5 cellular contexts compared by ENCODE assay signal in the genomic region with DNA sequence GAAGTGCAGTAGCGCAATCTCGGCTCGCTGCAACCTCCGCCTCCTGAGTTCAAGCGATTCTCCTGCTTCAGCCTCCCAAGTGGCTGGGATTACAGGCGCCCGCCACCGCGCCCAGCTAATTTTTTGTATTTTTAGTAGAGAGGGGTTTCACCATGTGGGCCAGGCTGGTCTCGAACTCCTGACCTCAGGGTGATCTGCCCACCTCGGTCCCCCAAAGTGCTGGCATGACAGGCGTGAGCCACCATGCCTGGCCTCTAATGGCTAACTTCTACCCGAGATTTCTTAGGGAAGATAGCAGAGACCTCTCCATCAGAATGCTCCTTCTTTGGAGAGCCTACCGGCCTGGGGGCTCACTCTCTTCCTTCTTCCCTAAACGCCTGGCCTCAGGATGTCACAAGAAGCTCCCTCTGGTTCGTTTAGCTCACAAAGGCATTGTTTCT. TPM values are rescaled to one million over a fixed set of nuclear protein-coding genes. Genes with fewer than 3 reads are reported as not detected.
A peak's percentile ranks its signal among the peaks of the same experiment; 100 is the strongest.
DNase-seq lines count a peak whose midpoint lies in the region; ATAC-seq, FAIRE-seq and TF ChIP-seq lines count a peak whose summit lies in the region.
"Not testable (repeated sequence)": the region's sequence is repeated elsewhere in the genome, so short reads cannot be mapped to it uniquely, and the experiment has no call there.

No MANE protein-coding gene starts in this region.

- H3K9me1 ChIP-seq in keratinocyte (ENCODE audit: control insufficient read depth, extremely low read depth, insufficient read depth, low read length) = not testable (repeated sequence)

- TF ChIP-seq CTCF in keratinocyte (optimal IDR thresholded peaks at IDR 0.05 in 1 of 3, IDR thresholded peaks at IDR 0.05 in 1 of 3, conservative IDR thresholded peaks at IDR 0.05 in 1 of 3; ENCODE audit: extremely low read depth in 1 of 3, insufficient read depth in 2 of 3, low read length in 3 of 3); psoas muscle (IDR thresholded peaks at IDR 0.05): not testable (repeated sequence)

- H3K36me3 ChIP-seq in HUES48 (ENCODE audit: control insufficient read depth, insufficient read depth, low read length) = peaks cover 19% of the 10 kb centered on the region
- peaks cover 10 to 15% of the 10 kb centered on the region in 2 experiments for H3K36me3 ChIP-seq in keratinocyte (ENCODE audit: control insufficient read depth in 2 of 2, extremely low read depth in 1 of 2, insufficient read depth in 2 of 2, low read length in 2 of 2)
- H3K36me3 ChIP-seq in psoas muscle (ENCODE audit: insufficient read depth in 1 of 2, low read depth in 1 of 2) = peaks cover 2 to 17% of the 10 kb centered on the region in 2 donors

- H3K4me1 Mint-ChIP-seq in activated CD4-positive, alpha-beta T cell treated with anti-CD3 and anti-CD28 coated beads, Interleukin-2, amount 10 ng/mL, durations not matched to agents 7 days and 5 days = peaks cover 27% of the 10 kb centered on the region

- CTCF ChIA-PET in activated CD4-positive, alpha-beta T cell treated with anti-CD3 and anti-CD28 coated beads, Interleukin-2, amount 10 ng/mL, durations not matched to agents 7 days and 5 days (lab: Charles Lee) = interaction anchor here (0.6 to 2.0 kb wide), 8 partner anchors 16 to 226 kb away, joined by 3 to 8 read pairs (median 3); a partner anchor contains a TSS

- dilution Hi-C loops in keratinocyte (cut with MboI; ENCODE audit: extremely low pct_ligation_motif_present, low sequenced_read_pairs) = not testable (repeated sequence)

- POLR2A ChIA-PET in activated CD4-positive, alpha-beta T cell treated with anti-CD3 and anti-CD28 coated beads, Interleukin-2, amount 10 ng/mL, durations not matched to agents 7 days and 5 days (lab: Charles Lee) = not testable (repeated sequence)

- not testable (repeated sequence) for H3K36me3 Mint-ChIP-seq in activated CD4-positive, alpha-beta T cell treated with anti-CD3 and anti-CD28 coated beads, Interleukin-2, amount 10 ng/mL, durations not matched to agents 7 days and 5 days (ENCODE audit: low read depth)

- H3K9me3 ChIP-seq in HUES48 (ENCODE audit: control insufficient read depth, insufficient read depth, low read length); keratinocyte (ENCODE audit: control insufficient read depth, low read depth, low read length); psoas muscle: not testable (repeated sequence)

- not testable (repeated sequence) for FAIRE-seq in keratinocyte (lab: Jason Lieb, UNC)

- H3K4me3 ChIP-seq in HUES48 (ENCODE audit: low read depth, low read length) = peak overlapping the region; percentile 75
- peak overlapping the region; percentile 50 to 80 (median 64) for H3K4me3 ChIP-seq in keratinocyte (ENCODE audit: control insufficient read depth in 2 of 3, extremely low read depth in 1 of 3, insufficient read depth in 2 of 3, low read depth in 1 of 3, low read length in 3 of 3)
- peak overlapping the region; percentile 89 for H3K4me3 ChIP-seq in psoas muscle

- H3K27ac Mint-ChIP-seq in activated CD4-positive, alpha-beta T cell treated with anti-CD3 and anti-CD28 coated beads, Interleukin-2, amount 10 ng/mL, durations not matched to agents 7 days and 5 days = peak overlapping the region; percentile 91

- not testable (repeated sequence) for ATAC-seq in psoas muscle

- H2AFZ ChIP-seq in keratinocyte (ENCODE audit: control insufficient read depth, low read length) = not testable (repeated sequence)

- WGBS in psoas muscle, 3 donors = 8 to 12% (median 12%) methylated on average over 16 of the region's 16 CpGs

- H3K79me2 ChIP-seq in keratinocyte (ENCODE audit: control insufficient read depth, insufficient read depth, low read length) = not testable (repeated sequence)

- intact Hi-C loops in psoas muscle (cut with DNase I) = loop anchor here (10.0 kb wide), 2 partner anchors 89 to 179 kb away; a partner anchor contains a TSS

- not testable (repeated sequence) for H3K9me3 Mint-ChIP-seq in activated CD4-positive, alpha-beta T cell treated with anti-CD3 and anti-CD28 coated beads, Interleukin-2, amount 10 ng/mL, durations not matched to agents 7 days and 5 days

- H3K27ac ChIP-seq in HUES48 (ENCODE audit: low read depth, low read length) (peak overlapping the region; percentile 84), cingulate gyrus (ENCODE audit: low read depth, low read length) (peak overlapping the region; percentile 32), psoas muscle (peak overlapping the region; percentile 84)
- H3K27ac ChIP-seq in keratinocyte (ENCODE audit: control insufficient read depth, insufficient read depth, low read length) = not testable (repeated sequence)

- H3K27me3 Mint-ChIP-seq in activated CD4-positive, alpha-beta T cell treated with anti-CD3 and anti-CD28 coated beads, Interleukin-2, amount 10 ng/mL, durations not matched to agents 7 days and 5 days = not testable (repeated sequence)

- H3K9ac ChIP-seq in HUES48 (ENCODE audit: low read depth, low read length) (peak overlapping the region; percentile 33; the same call in 1 of the 2 replicates), keratinocyte (ENCODE audit: control insufficient read depth, extremely low read depth, insufficient read depth, low read length) (peak overlapping the region; percentile 85)

- H3K4me3 Mint-ChIP-seq in activated CD4-positive, alpha-beta T cell treated with anti-CD3 and anti-CD28 coated beads, Interleukin-2, amount 10 ng/mL, durations not matched to agents 7 days and 5 days = peak overlapping the region; percentile 85

- DNase-seq in activated CD4-positive, alpha-beta T cell treated with anti-CD3 and anti-CD28 coated beads, Interleukin-2, amount 10 ng/mL, durations not matched to agents 7 days and 5 days; keratinocyte (ENCODE audit: low read depth, low spot score); psoas muscle: not testable (repeated sequence)

- peak overlapping the region; percentile 72 for H3K4me2 ChIP-seq in keratinocyte (ENCODE audit: control insufficient read depth, extremely low read depth, insufficient read depth, low read depth, low read length)

- not testable (repeated sequence) for H3K4me1 ChIP-seq in HUES48 (ENCODE audit: control insufficient read depth, insufficient read depth, low read length); psoas muscle
- H3K4me1 ChIP-seq in keratinocyte (ENCODE audit: control insufficient read depth, extremely low read depth, insufficient read depth, low read length) = peaks cover 16% of the 10 kb centered on the region

- H3K27me3 ChIP-seq in HUES48 (ENCODE audit: control insufficient read depth, insufficient read depth, low read length); keratinocyte (ENCODE audit: control insufficient read depth, extremely low read depth, insufficient read depth, low read length); psoas muscle (ENCODE audit: insufficient read depth in 3 of 3, low read length in 2 of 3): not testable (repeated sequence)

- H4K20me1 ChIP-seq in keratinocyte (ENCODE audit: control insufficient read depth, extremely low read depth, insufficient read depth, low read length) = not testable (repeated sequence)

RNA-seq across cellular contexts. Expression of a gene that starts 1.5 kb away (rescaled TPM):
- total RNA-seq in activated CD4-positive, alpha-beta T cell treated with anti-CD3 and anti-CD28 coated beads, Interleukin-2, amount 10 ng/mL, durations not matched to agents 7 days and 5 days = 10 to 100 TPM; 16.7 to 17.0 TPM
- polyA plus RNA-seq in keratinocyte (27.9 to 44.4 TPM (median 38.6 TPM) in 3 replicates), psoas muscle (10 to 100 TPM; 25.2 to 39.8 (median 29.4) TPM)
- polyA plus RNA-seq in keratinocyte (2011; ENCODE audit: low read depth) = 27.7 TPM
- polyA plus RNA-seq in keratinocyte (2011; cell fraction: cytosol; rRNA removed) = 21.5 and 26.6 TPM in 2 replicates
- polyA plus RNA-seq in keratinocyte (2011; cell fraction: nucleus; rRNA removed) = 57.0 and 60.0 TPM in 2 replicates
- 22.5 and 56.8 TPM in 2 replicates for polyA plus RNA-seq in keratinocyte (2012; ENCODE audit: low replicate concordance)
- polyA minus RNA-seq in keratinocyte = 21.8 to 42.7 TPM (median 38.9 TPM) in 3 replicates
- 29.5 TPM for polyA minus RNA-seq in keratinocyte (2011; cell fraction: cytosol; rRNA and poly(A)+ RNA removed)
- 28.9 and 29.7 TPM in 2 replicates for polyA minus RNA-seq in keratinocyte (2011; cell fraction: nucleus; rRNA and poly(A)+ RNA removed)
- total RNA-seq in psoas muscle = 10 to 100 TPM; 14.2 to 20.6 (median 18.6) TPM

RNA-seq across cellular contexts. Expression of a gene that starts 14.7 kb away (rescaled TPM):
- under 1 TPM in 1 of 2 experiments, not detected in 1; 0.15 TPM for total RNA-seq in activated CD4-positive, alpha-beta T cell treated with anti-CD3 and anti-CD28 coated beads, Interleukin-2, amount 10 ng/mL, durations not matched to agents 7 days and 5 days
- 0.06 to 0.25 TPM (median 0.18 TPM) in 3 replicates for polyA plus RNA-seq in keratinocyte
- not detected for polyA plus RNA-seq in keratinocyte (2011; ENCODE audit: low read depth)
- 0.12 and 0.13 TPM in 2 replicates for polyA plus RNA-seq in keratinocyte (2011; cell fraction: cytosol; rRNA removed)
- polyA plus RNA-seq in keratinocyte (2011; cell fraction: nucleus; rRNA removed) = 0.16 and 0.83 TPM in 2 replicates
- 0.15 and 0.16 TPM in 2 replicates for polyA plus RNA-seq in keratinocyte (2012; ENCODE audit: low replicate concordance)
- polyA minus RNA-seq in keratinocyte = 0.13 to 0.22 TPM in 2 of 3 replicates, not detected in the other
- not detected for polyA minus RNA-seq in keratinocyte (2011; cell fraction: cytosol; rRNA and poly(A)+ RNA removed)
- polyA minus RNA-seq in keratinocyte (2011; cell fraction: nucleus; rRNA and poly(A)+ RNA removed) = 0.62 TPM in 1 of 2 replicates, not detected in the other
- total RNA-seq in psoas muscle = under 1 TPM in 2 of 4 donors, not detected in 2; 0.23 to 0.24 TPM
- under 1 TPM; 0.03 to 0.14 (median 0.08) TPM for polyA plus RNA-seq in psoas muscle

RNA-seq across cellular contexts. Expression of a gene that starts 33.4 kb away (rescaled TPM):
- 10 to 100 TPM; 70.4 to 71.6 TPM for total RNA-seq in activated CD4-positive, alpha-beta T cell treated with anti-CD3 and anti-CD28 coated beads, Interleukin-2, amount 10 ng/mL, durations not matched to agents 7 days and 5 days
- 17.6 to 26.5 TPM (median 17.7 TPM) in 3 replicates for polyA plus RNA-seq in keratinocyte
- 6.1 TPM for polyA plus RNA-seq in keratinocyte (2011; ENCODE audit: low read depth)
- polyA plus RNA-seq in keratinocyte (2011; cell fraction: cytosol; rRNA removed) = 11.6 and 20.2 TPM in 2 replicates
- 33.0 and 40.7 TPM in 2 replicates for polyA plus RNA-seq in keratinocyte (2011; cell fraction: nucleus; rRNA removed)
- 13.7 and 26.0 TPM in 2 replicates for polyA plus RNA-seq in keratinocyte (2012; ENCODE audit: low replicate concordance)
- polyA minus RNA-seq in keratinocyte = 37.6 to 74.9 TPM (median 41.4 TPM) in 3 replicates
- polyA minus RNA-seq in keratinocyte (2011; cell fraction: cytosol; rRNA and poly(A)+ RNA removed) = 27.2 TPM
- 18.8 and 20.5 TPM in 2 replicates for polyA minus RNA-seq in keratinocyte (2011; cell fraction: nucleus; rRNA and poly(A)+ RNA removed)
- 10 to 100 TPM in 1 of 4 donors, 1 to 10 TPM in 3; 6.8 to 14.2 (median 7.7) TPM for total RNA-seq in psoas muscle
- polyA plus RNA-seq in psoas muscle = 10 to 100 TPM in 2 of 3 donors, 1 to 10 TPM in 1; 8.4 to 20.8 (median 13.4) TPM

RNA-seq across cellular contexts. Expression of a gene that starts 36.6 kb away (rescaled TPM):
- total RNA-seq in activated CD4-positive, alpha-beta T cell treated with anti-CD3 and anti-CD28 coated beads, Interleukin-2, amount 10 ng/mL, durations not matched to agents 7 days and 5 days = 10 to 100 TPM; 44.0 to 47.2 TPM
- 33.5 to 65.8 TPM (median 48.1 TPM) in 3 replicates for polyA plus RNA-seq in keratinocyte
- 466 TPM for polyA plus RNA-seq in keratinocyte (2011; ENCODE audit: low read depth)
- polyA plus RNA-seq in keratinocyte (2011; cell fraction: cytosol; rRNA removed) = 25.5 and 35.7 TPM in 2 replicates
- polyA plus RNA-seq in keratinocyte (2011; cell fraction: nucleus; rRNA removed) = 107 and 118 TPM in 2 replicates
- 88.4 and 366 TPM in 2 replicates for polyA plus RNA-seq in keratinocyte (2012; ENCODE audit: low replicate concordance)
- 56.1 to 86.6 TPM (median 65.9 TPM) in 3 replicates for polyA minus RNA-seq in keratinocyte
- polyA minus RNA-seq in keratinocyte (2011; cell fraction: cytosol; rRNA and poly(A)+ RNA removed) = 89.0 TPM
- 125 and 143 TPM in 2 replicates for polyA minus RNA-seq in keratinocyte (2011; cell fraction: nucleus; rRNA and poly(A)+ RNA removed)
- 100 to 1,000 TPM; 199 to 721 (median 347) TPM for total RNA-seq in psoas muscle
- 100 to 1,000 TPM in 2 of 3 donors, 10 to 100 TPM in 1; 19.4 to 148 (median 104) TPM for polyA plus RNA-seq in psoas muscle

RNA-seq across cellular contexts. Expression of a gene that starts 37.7 kb away (rescaled TPM):
- 1 to 10 TPM; 1.3 to 1.8 TPM for total RNA-seq in activated CD4-positive, alpha-beta T cell treated with anti-CD3 and anti-CD28 coated beads, Interleukin-2, amount 10 ng/mL, durations not matched to agents 7 days and 5 days
- 0.55 to 0.64 TPM (median 0.63 TPM) in 3 replicates for polyA plus RNA-seq in keratinocyte
- 0.14 TPM for polyA plus RNA-seq in keratinocyte (2011; ENCODE audit: low read depth)
- 0.56 and 0.77 TPM in 2 replicates for polyA plus RNA-seq in keratinocyte (2011; cell fraction: cytosol; rRNA removed)
- 0.42 and 1.1 TPM in 2 replicates for polyA plus RNA-seq in keratinocyte (2011; cell fraction: nucleus; rRNA removed)
- polyA plus RNA-seq in keratinocyte (2012; ENCODE audit: low replicate concordance) = 0.38 and 2.2 TPM in 2 replicates
- polyA minus RNA-seq in keratinocyte = 0.73 to 2.1 TPM (median 0.96 TPM) in 3 replicates
- polyA minus RNA-seq in keratinocyte (2011; cell fraction: cytosol; rRNA and poly(A)+ RNA removed) = 2.1 TPM
- 0.39 and 0.74 TPM in 2 replicates for polyA minus RNA-seq in keratinocyte (2011; cell fraction: nucleus; rRNA and poly(A)+ RNA removed)
- 1 to 10 TPM; 1.1 to 2.6 (median 1.8) TPM for total RNA-seq in psoas muscle
- polyA plus RNA-seq in psoas muscle = 1 to 10 TPM; 2.2 to 4.6 (median 2.9) TPM

Comparison
In these comparisons a context has a peak if more than half of its experiments do, and no peak if none do; other contexts are left out.
1. RNA of a gene that starts 33.4 kb away (total RNA-seq): 70.4 to 71.6 TPM in activated CD4-positive, alpha-beta T cell treated with anti-CD3 and anti-CD28 coated beads, Interleukin-2, amount 10 ng/mL, durations not matched to agents 7 days and 5 days; 6.8 to 14.2 TPM in psoas muscle; every median in the first group is over 4 times any median in the second.
2. Peak in every context shown above with its lines, with median percentiles within 50 percentile points of each other: H3K4me3 ChIP-seq.